1 cellular context compared by ENCODE assay signal in the genomic region with DNA sequence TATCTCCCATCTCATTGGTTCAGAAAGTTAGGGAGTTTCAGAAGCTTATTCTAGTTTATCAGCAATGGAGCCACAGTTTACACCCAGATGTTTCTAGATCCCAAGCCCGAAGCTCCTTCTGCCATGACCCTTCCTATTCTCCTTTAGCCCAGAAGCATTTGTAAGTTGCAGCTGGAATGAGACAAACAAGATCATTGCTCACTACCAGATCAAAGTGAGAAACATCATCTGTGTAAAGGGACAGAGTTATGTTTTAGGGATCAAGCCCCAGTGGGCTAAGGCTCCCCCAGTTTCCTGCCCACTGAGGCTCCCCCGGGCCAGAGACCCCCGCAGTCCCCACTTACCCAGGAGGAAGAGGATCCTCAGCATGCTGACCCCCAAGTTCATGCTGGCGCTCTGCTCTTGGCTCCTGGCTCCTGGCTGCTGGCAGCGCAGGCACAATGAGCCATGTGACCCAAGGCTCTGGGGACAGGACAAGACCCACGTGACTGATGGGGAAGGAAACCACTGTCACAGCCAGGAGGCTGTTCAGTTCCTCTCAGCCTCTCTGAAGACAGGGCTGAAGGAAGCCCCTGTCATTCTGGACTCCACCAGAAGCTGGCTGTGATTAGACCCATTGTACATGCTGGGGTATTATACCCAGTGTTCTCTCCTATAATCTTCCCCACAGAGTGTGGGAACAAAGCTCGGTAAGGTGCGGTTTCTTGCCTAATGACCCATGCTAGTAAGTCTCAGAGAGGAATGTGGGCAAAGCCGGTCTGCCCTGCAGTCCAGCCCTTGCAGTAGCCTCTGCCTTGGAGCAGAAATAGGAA.
TF ChIP-seq lines count a peak whose summit lies in the region.

TMEM273 (minus strand) TSS at position 442 of the 812 bp plus-strand sequence; CDS start at position 387, 55 bp downstream.

TF ChIP-seq in K562, 482 proteins besides CTCF, POLR2A, EP300 and RAD21 (continued from another document):
- TF ChIP-seq ZNF324 (CRISPR knock-in tag; IDR thresholded peaks at IDR 0.05) (no peak), CBX5 (IDR thresholded peaks at IDR 0.05; ENCODE audit: borderline replicate concordance, low read depth) (no peak), ZNF592 (IDR thresholded peaks at IDR 0.05) (peak; percentile 92), ZNF316 (IDR thresholded peaks at IDR 0.05) (no peak), ZNF277 (CRISPR knock-in tag; IDR thresholded peaks at IDR 0.05; ENCODE audit: borderline replicate concordance) (no peak), ZNF644 (tag; IDR thresholded peaks at IDR 0.05; ENCODE audit: low read depth) (peak; percentile 53; the same call in 1 of the 2 replicates), ZBTB11 (CRISPR knock-in tag; IDR thresholded peaks at IDR 0.05) (peak in 1 of 3 experiments; percentile 19; a peak in 1 of 6 replicates), IFI16 (CRISPR knock-in tag; IDR thresholded peaks at IDR 0.05) (no peak), ATF7 (IDR thresholded peaks at IDR 0.05) (0 out of 2 replicates have a peak, but pooled peaks have one; percentile 24), CEBPG (CRISPR knock-in tag; IDR thresholded peaks at IDR 0.05) (no peak), CEBPG (tag; conservative IDR thresholded peaks at IDR 0.05 in 1 of 2, IDR thresholded peaks at IDR 0.05 in 1 of 2) (no peak), GABPB2 (CRISPR knock-in tag; conservative IDR thresholded peaks at IDR 0.05) (no peak), NCOA1 (IDR thresholded peaks at IDR 0.05; ENCODE audit: low read depth) (no peak), MTA1 (IDR thresholded peaks at IDR 0.05; ENCODE audit: borderline replicate concordance) (no peak), ZNF140 (CRISPR knock-in tag; IDR thresholded peaks at IDR 0.05) (no peak), HIVEP1 (CRISPR knock-in tag; IDR thresholded peaks at IDR 0.05) (no peak), RBM22 (IDR thresholded peaks at IDR 0.05; ENCODE audit: low read depth, low read length, poor library complexity, severe bottlenecking) (no peak), SMAD3 (CRISPR knock-in tag; conservative IDR thresholded peaks at IDR 0.05) (no peak), YY1 (IDR thresholded peaks at IDR 0.05; ENCODE audit: borderline replicate concordance in 1 of 3, control insufficient read depth in 1 of 3, extremely low read depth in 1 of 3, insufficient read depth in 3 of 3, insufficient read length in 1 of 3, insufficient replicate concordance in 2 of 3, low read depth in 1 of 3, low read length in 2 of 3) (no peak), HLTF (IDR thresholded peaks at IDR 0.05) (0 out of 2 replicates have a peak, but pooled peaks have one; percentile 35), MTF1 (CRISPR knock-in tag; IDR thresholded peaks at IDR 0.05; ENCODE audit: borderline replicate concordance) (no peak), ZSCAN32 (CRISPR knock-in tag; IDR thresholded peaks at IDR 0.05) (no peak), ZNF780A (CRISPR knock-in tag; IDR thresholded peaks at IDR 0.05) (no peak), HNRNPH1 (optimal IDR thresholded peaks at IDR 0.05; ENCODE audit: low read depth, low read length) (no peak), NR2C2 (CRISPR knock-in tag; IDR thresholded peaks at IDR 0.05) (no peak), NR2C2 (tag; IDR thresholded peaks at IDR 0.05) (peak; percentile 27; the same call in 1 of the 2 replicates), E2F8 (IDR thresholded peaks at IDR 0.05; ENCODE audit: low read depth, partially characterized antibody) (no peak)
- TF ChIP-seq, protein P1, sequence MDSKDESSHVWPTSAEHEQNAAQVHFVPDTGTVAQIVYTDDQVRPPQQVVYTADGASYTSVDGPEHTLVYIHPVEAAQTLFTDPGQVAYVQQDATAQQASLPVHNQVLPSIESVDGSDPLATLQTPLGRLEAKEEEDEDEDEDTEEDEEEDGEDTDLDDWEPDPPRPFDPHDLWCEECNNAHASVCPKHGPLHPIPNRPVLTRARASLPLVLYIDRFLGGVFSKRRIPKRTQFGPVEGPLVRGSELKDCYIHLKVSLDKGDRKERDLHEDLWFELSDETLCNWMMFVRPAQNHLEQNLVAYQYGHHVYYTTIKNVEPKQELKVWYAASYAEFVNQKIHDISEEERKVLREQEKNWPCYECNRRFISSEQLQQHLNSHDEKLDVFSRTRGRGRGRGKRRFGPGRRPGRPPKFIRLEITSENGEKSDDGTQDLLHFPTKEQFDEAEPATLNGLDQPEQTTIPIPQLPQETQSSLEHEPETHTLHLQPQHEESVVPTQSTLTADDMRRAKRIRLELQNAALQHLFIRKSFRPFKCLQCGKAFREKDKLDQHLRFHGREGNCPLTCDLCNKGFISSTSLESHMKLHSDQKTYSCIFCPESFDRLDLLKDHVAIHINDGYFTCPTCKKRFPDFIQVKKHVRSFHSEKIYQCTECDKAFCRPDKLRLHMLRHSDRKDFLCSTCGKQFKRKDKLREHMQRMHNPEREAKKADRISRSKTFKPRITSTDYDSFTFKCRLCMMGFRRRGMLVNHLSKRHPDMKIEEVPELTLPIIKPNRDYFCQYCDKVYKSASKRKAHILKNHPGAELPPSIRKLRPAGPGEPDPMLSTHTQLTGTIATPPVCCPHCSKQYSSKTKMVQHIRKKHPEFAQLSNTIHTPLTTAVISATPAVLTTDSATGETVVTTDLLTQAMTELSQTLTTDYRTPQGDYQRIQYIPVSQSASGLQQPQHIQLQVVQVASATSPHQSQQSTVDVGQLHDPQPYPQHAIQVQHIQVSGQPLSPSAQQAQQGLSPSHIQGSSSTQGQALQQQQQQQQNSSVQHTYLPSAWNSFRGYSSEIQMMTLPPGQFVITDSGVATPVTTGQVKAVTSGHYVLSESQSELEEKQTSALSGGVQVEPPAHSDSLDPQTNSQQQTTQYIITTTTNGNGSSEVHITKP (IDR thresholded peaks at IDR 0.05; ENCODE audit: partially characterized antibody), result no peak
